18 cellular contexts compared by ENCODE assay signal in the genomic region with DNA sequence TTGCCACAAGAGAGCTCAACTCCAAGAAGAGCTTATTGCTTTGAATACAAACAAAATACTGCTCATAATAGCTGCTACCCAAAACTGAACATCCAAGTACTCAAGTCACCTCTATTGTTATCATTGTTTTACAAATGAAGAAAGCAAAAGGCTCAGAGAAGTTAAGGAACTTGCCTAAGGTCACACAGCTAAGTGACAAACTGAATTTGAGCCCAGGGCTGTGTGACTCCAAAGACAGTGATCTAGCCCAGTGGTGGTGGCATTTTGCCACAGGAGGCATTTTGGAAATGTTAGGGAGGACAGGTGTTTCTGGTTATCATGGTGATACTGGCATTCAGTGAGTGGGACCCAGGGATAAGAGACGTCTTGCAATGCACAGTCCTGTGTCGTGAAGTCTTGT.
A peak's percentile ranks its signal among the peaks of the same experiment; 100 is the strongest.
DNase-seq lines count a peak whose midpoint lies in the region; ATAC-seq, FAIRE-seq and TF ChIP-seq lines count a peak whose summit lies in the region.
"Had no signal": no experiment of that assay in that cellular context is flagged by ENCODE, and none has a peak within 500 bp of the region (broad histone marks: within the 10 kb centered on the region; RNA-seq: fewer than 3 reads in every experiment).

No MANE protein-coding gene starts in this region.

- intact Hi-C loops in sigmoid colon (cut with DNase I), result no loop called here
- intact Hi-C loops in ascending aorta (cut with DNase I), result loop anchor here (5.0 kb wide), 1 partner anchor 534 kb away; a partner anchor contains a TSS

- TF ChIP-seq CTCF in A549 (IDR thresholded peaks at IDR 0.05) (no peak), endothelial cell (IDR thresholded peaks at IDR 0.05; ENCODE audit: unreplicated experiment) (no peak), sigmoid colon (IDR thresholded peaks at IDR 0.05) (no peak), ascending aorta (IDR thresholded peaks at IDR 0.05) (no peak), GM23338 (conservative IDR thresholded peaks at IDR 0.05; ENCODE audit: low read depth in 2 of 2) (no peak)

- H3K27me3 Mint-ChIP-seq in endothelial cell (ENCODE audit: unreplicated experiment) (peaks cover 7% of the 10 kb centered on the region), GM23338 (ENCODE audit: insufficient read depth, low read depth, poor library complexity) (peaks cover 2% of the 10 kb centered on the region)

- no peak overlapping the region for H3K27ac ChIP-seq in A549
- H3K27ac ChIP-seq in sigmoid colon, result peak overlapping the region in 3 of 4 donors; percentile 89 to 97 (median 90)
- no peak overlapping the region for H3K27ac ChIP-seq in ascending aorta
- no peak overlapping the region for H3K27ac ChIP-seq in GM23338 (ENCODE audit: low read depth)
- H3K27ac ChIP-seq: C4-2B had no signal

- no peaks in the 10 kb centered on the region for H3F3A ChIP-seq in GM23338 (replicated peaks; ENCODE audit: low read depth)

- H3K36me3 Mint-ChIP-seq in endothelial cell (ENCODE audit: low read depth, unreplicated experiment), result no peaks in the 10 kb centered on the region
- H3K36me3 Mint-ChIP-seq in GM23338 (ENCODE audit: low read depth), result peaks cover 10% of the 10 kb centered on the region; the same call in 2 of the 3 replicates

- H3K27me3 ChIP-seq in sigmoid colon, result no peaks in the 10 kb centered on the region
- H3K27me3 ChIP-seq in ascending aorta, result no peaks in the 10 kb centered on the region
- H3K27me3 ChIP-seq in GM23338 (ENCODE audit: insufficient read depth), result no peaks in the 10 kb centered on the region

- DNase-seq in A549 (ENCODE audit: low read depth in 1 of 2, low spot score in 1 of 2) (no peak), HTR-8/SVneo (ENCODE audit: insufficient read length, low spot score) (no peak), endothelial cell (ENCODE audit: low spot score) (no peak), sigmoid colon (no peak), ascending aorta (ENCODE audit: low spot score in 2 of 2) (no peak), GM23338 (ENCODE audit: low spot score) (no peak)
- DNase-seq: AML-193; Caco-2; CD4-positive, alpha-beta T cell; GDM1; GOT3; H9 had no signal

- 78% methylated on average over 2 of the region's 2 CpGs for WGBS in A549 (ENCODE audit: missing lambda C conversion rate)
- 92 to 95% methylated on average over 2 of the region's 2 CpGs for WGBS in sigmoid colon, 2 donors

- H3K27ac Mint-ChIP-seq in endothelial cell (ENCODE audit: unreplicated experiment) (no peak overlapping the region), GM23338 (no peak overlapping the region)
- H3K27ac Mint-ChIP-seq: CD4-positive, alpha-beta T cell had no signal

- no peaks in the 10 kb centered on the region for H3K9me3 Mint-ChIP-seq in endothelial cell (ENCODE audit: unreplicated experiment)
- peaks cover 14% of the 10 kb centered on the region for H3K9me3 Mint-ChIP-seq in GM23338
- H3K9me3 Mint-ChIP-seq: CD4-positive, alpha-beta T cell had no signal

- no peaks in the 10 kb centered on the region for H3K4me1 ChIP-seq in A549
- peaks cover 0 to 57% (median 53%) of the 10 kb centered on the region in 4 donors for H3K4me1 ChIP-seq in sigmoid colon
- H3K4me1 ChIP-seq in ascending aorta, result peaks cover 0 to 10% of the 10 kb centered on the region in 2 donors
- H3K4me1 ChIP-seq in GM23338 (ENCODE audit: insufficient read depth), result no peaks in the 10 kb centered on the region; the same call in 1 of the 2 replicates
- H3K4me1 ChIP-seq: Caco-2 had no signal

- TF ChIP-seq POLR2A in A549 (IDR thresholded peaks at IDR 0.05; ENCODE audit: low read length) (no peak), sigmoid colon (IDR thresholded peaks at IDR 0.05) (no peak)

- H3K4me3 Mint-ChIP-seq in endothelial cell (ENCODE audit: unreplicated experiment), result peak overlapping the region; percentile 37
- H3K4me3 Mint-ChIP-seq in GM23338, result no peak overlapping the region
- H3K4me3 Mint-ChIP-seq: CD4-positive, alpha-beta T cell; H9 had no signal

- CTCF ChIA-PET in A549 (lab: Yijun Ruan, JAX), result interaction anchor here (1.0 to 2.7 kb wide), 4 partner anchors 19 to 81 kb away, joined by 3 to 14 read pairs (median 4); no protein-coding TSS in a partner anchor

- POLR2A ChIA-PET in A549 (lab: Yijun Ruan, JAX), result no interaction called here

- ATAC-seq in A549, result no peak
- no peak for ATAC-seq in GM21528 (IDR thresholded peaks at IDR 0.05; ENCODE audit: low FRiP score, unreplicated experiment)
- no peak for ATAC-seq in GM18867 (IDR thresholded peaks at IDR 0.05; ENCODE audit: unreplicated experiment)
- no peak for ATAC-seq in GM23338

- H3K36me3 ChIP-seq in sigmoid colon (no peaks in the 10 kb centered on the region), ascending aorta (no peaks in the 10 kb centered on the region), GM23338 (ENCODE audit: insufficient read depth) (no peaks in the 10 kb centered on the region)

- no peak for FAIRE-seq in A549 (lab: Jason Lieb, UNC)
- FAIRE-seq in HTR-8/SVneo (lab: Jason Lieb, UNC), result peak; percentile 88
- FAIRE-seq: A204.1, D721Med, GM19239 had no signal

- H2AFZ ChIP-seq in GM23338, result no peak overlapping the region

- H3K4me1 Mint-ChIP-seq in endothelial cell (ENCODE audit: unreplicated experiment), result peaks cover 22% of the 10 kb centered on the region
- H3K4me1 Mint-ChIP-seq in GM23338, result peaks cover 9% of the 10 kb centered on the region

- H3K4me3 ChIP-seq in A549 (no peak overlapping the region), sigmoid colon (no peak overlapping the region), ascending aorta (no peak overlapping the region), GM23338 (no peak overlapping the region)

- no peaks in the 10 kb centered on the region for H3K79me2 ChIP-seq in GM23338 (replicated peaks; ENCODE audit: insufficient read depth)

- H4K20me1 ChIP-seq in GM23338 (replicated peaks; ENCODE audit: insufficient read depth), result no peaks in the 10 kb centered on the region

- H3K4me2 ChIP-seq in A549, result no peak overlapping the region
- no peak overlapping the region for H3K4me2 ChIP-seq in GM23338

- TF ChIP-seq RAD21 in A549 (conservative IDR thresholded peaks at IDR 0.05 in 1 of 2, IDR thresholded peaks at IDR 0.05 in 1 of 2), result no peak

- TF ChIP-seq EP300 in A549 (IDR thresholded peaks at IDR 0.05), result no peak
- TF ChIP-seq EP300 in sigmoid colon (IDR thresholded peaks at IDR 0.05), result no peak

- H3K9me3 ChIP-seq in A549 (no peaks in the 10 kb centered on the region), sigmoid colon (no peaks in the 10 kb centered on the region), ascending aorta (no peaks in the 10 kb centered on the region)

- H3K9me2 ChIP-seq in GM23338 (ENCODE audit: insufficient read depth), result peaks cover 7% of the 10 kb centered on the region; the same call in 1 of the 2 replicates

TF ChIP-seq in A549, 52 proteins besides CTCF, POLR2A, EP300 and RAD21:
- TF ChIP-seq, protein P1, sequence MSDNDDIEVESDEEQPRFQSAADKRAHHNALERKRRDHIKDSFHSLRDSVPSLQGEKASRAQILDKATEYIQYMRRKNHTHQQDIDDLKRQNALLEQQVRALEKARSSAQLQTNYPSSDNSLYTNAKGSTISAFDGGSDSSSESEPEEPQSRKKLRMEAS (IDR thresholded peaks at IDR 0.05), result no peak
- TF ChIP-seq ZFP36 (IDR thresholded peaks at IDR 0.05; ENCODE audit: borderline replicate concordance, partially characterized antibody), result peak; percentile 33

TF ChIP-seq in GM23338, 12 proteins besides CTCF, POLR2A, EP300 and RAD21 (continues in another document):
- no peak for TF ChIP-seq NANOG (IDR thresholded peaks at IDR 0.05; ENCODE audit: borderline replicate concordance)
- no peak for TF ChIP-seq ZNF114 (CRISPR knock-in tag; IDR thresholded peaks at IDR 0.05)
- TF ChIP-seq, protein P2, sequence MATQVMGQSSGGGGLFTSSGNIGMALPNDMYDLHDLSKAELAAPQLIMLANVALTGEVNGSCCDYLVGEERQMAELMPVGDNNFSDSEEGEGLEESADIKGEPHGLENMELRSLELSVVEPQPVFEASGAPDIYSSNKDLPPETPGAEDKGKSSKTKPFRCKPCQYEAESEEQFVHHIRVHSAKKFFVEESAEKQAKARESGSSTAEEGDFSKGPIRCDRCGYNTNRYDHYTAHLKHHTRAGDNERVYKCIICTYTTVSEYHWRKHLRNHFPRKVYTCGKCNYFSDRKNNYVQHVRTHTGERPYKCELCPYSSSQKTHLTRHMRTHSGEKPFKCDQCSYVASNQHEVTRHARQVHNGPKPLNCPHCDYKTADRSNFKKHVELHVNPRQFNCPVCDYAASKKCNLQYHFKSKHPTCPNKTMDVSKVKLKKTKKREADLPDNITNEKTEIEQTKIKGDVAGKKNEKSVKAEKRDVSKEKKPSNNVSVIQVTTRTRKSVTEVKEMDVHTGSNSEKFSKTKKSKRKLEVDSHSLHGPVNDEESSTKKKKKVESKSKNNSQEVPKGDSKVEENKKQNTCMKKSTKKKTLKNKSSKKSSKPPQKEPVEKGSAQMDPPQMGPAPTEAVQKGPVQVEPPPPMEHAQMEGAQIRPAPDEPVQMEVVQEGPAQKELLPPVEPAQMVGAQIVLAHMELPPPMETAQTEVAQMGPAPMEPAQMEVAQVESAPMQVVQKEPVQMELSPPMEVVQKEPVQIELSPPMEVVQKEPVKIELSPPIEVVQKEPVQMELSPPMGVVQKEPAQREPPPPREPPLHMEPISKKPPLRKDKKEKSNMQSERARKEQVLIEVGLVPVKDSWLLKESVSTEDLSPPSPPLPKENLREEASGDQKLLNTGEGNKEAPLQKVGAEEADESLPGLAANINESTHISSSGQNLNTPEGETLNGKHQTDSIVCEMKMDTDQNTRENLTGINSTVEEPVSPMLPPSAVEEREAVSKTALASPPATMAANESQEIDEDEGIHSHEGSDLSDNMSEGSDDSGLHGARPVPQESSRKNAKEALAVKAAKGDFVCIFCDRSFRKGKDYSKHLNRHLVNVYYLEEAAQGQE (IDR thresholded peaks at IDR 0.05; ENCODE audit: unreplicated experiment), result no peak

Comparison
In these comparisons a context has a peak if more than half of its experiments do, and no peak if none do; other contexts are left out.
1. H3K27ac ChIP-seq: peak in sigmoid colon (3 of 4); none in A549 (0 of 2), ascending aorta (0 of 2) and GM23338 (single experiment).